ENCODE assay signal across 8 cellular contexts in genomic region chr7:152435384-152436278, GRCh38. TPM values are rescaled to one million over a fixed set of nuclear protein-coding genes. Genes with fewer than 3 reads are reported as not detected.
DNase-seq lines count a peak whose midpoint lies in the region; ATAC-seq and TF ChIP-seq lines count a peak whose summit lies in the region.

Gene KMT2C (minus strand): TSS chr7:152436003. CDS start chr7:152435786, 217 bp downstream.

- no peaks in the 10 kb centered on the region for H3K9me3 ChIP-seq in Panc1 (ENCODE audit: control insufficient read depth, insufficient read depth, low read depth, low read length)
- no peaks in the 10 kb centered on the region for H3K9me3 ChIP-seq in gastroesophageal sphincter
- H3K9me3 ChIP-seq in neuronal stem cell (replicated peaks in 1 of 2; ENCODE audit: control insufficient read depth in 2 of 2, insufficient read depth in 1 of 2, low read depth in 1 of 2, low read length in 2 of 2): no peaks in the 10 kb centered on the region
- H3K9me3 ChIP-seq in thoracic aorta: no peaks in the 10 kb centered on the region

- H2BK5ac ChIP-seq in neuronal stem cell (ENCODE audit: low read length): peak within 1 kb of the TSS; percentile 75

- peak within 1 kb of the TSS; percentile 85 for H3K23ac ChIP-seq in neuronal stem cell (ENCODE audit: low read depth, low read length, poor library complexity)

- H3K4me1 ChIP-seq in Panc1 (ENCODE audit: control insufficient read depth, insufficient read depth, low read length) (peaks cover 8% of the 10 kb centered on the region), gastroesophageal sphincter (peaks cover 0 to 39% (median 7%) of the 10 kb centered on the region in 3 donors), neuronal stem cell (ENCODE audit: control insufficient read depth in 2 of 2, insufficient read depth in 1 of 2, low read depth in 1 of 2, low read length in 2 of 2) (peaks cover 0 to 4% of the 10 kb centered on the region in 2 donors), thoracic aorta (ENCODE audit: control insufficient read depth in 1 of 2, low read depth in 2 of 2) (peaks cover 14 to 36% of the 10 kb centered on the region in 2 donors)

- no peak within 1 kb of the TSS for H2BK120ac ChIP-seq in neuronal stem cell (ENCODE audit: low read depth, low read length)

- H3K79me1 ChIP-seq in neuronal stem cell (ENCODE audit: low read depth, low read length): no peaks in the 10 kb centered on the region

- H3K36me3 ChIP-seq in Panc1 (ENCODE audit: control insufficient read depth, insufficient read depth, low read length) (no peaks in the 10 kb centered on the region), gastroesophageal sphincter (no peaks in the 10 kb centered on the region), neuronal stem cell (replicated peaks in 1 of 2; ENCODE audit: control insufficient read depth in 2 of 2, insufficient read depth in 2 of 2, low read length in 2 of 2) (no peaks in the 10 kb centered on the region), thoracic aorta (no peaks in the 10 kb centered on the region)

- intact Hi-C loops in Panc1 (cut with micrococcal nuclease; ENCODE audit: unreplicated experiment): loop anchor here (10.0 kb wide), 1 partner anchor 91 kb away; no protein-coding TSS in a partner anchor

- H2BK12ac ChIP-seq in neuronal stem cell (ENCODE audit: low read length): no peak within 1 kb of the TSS

- H2BK15ac ChIP-seq in neuronal stem cell (ENCODE audit: low read length): no peak within 1 kb of the TSS

- H3K18ac ChIP-seq in neuronal stem cell (ENCODE audit: low read length): peak within 1 kb of the TSS; percentile 92

- TF ChIP-seq POLR2A in gastroesophageal sphincter (IDR thresholded peaks at IDR 0.05): peak; percentile 49 to 51

- H4K8ac ChIP-seq in neuronal stem cell (ENCODE audit: low read depth, low read length): no peak within 1 kb of the TSS

- in situ Hi-C loops in GM13977 (cut with MboI; ENCODE audit: low pct_unique_long_range_greater_than_20kb, low sequenced_read_pairs, unreplicated experiment) (no loop called here), Panc1 (cut with HindIII; ENCODE audit: low pct_unique_long_range_greater_than_20kb, low sequenced_read_pairs) (no loop called here)

- DNase-seq in GM13977 (ENCODE audit: low spot score) (peak; percentile 81), Panc1 (ENCODE audit: low read depth, low spot score) (no peak), activated gamma-delta T cell treated with Interleukin-2 at 50 U/mL for 16 hours (peak; percentile 37), neuronal stem cell (ENCODE audit: low spot score) (peak; percentile 61), thoracic aorta (ENCODE audit: low spot score) (no peak)

- H3K27me3 ChIP-seq in Panc1 (ENCODE audit: control insufficient read depth, insufficient read depth, low read length) (no peaks in the 10 kb centered on the region), gastroesophageal sphincter (no peaks in the 10 kb centered on the region), neuronal stem cell (ENCODE audit: control insufficient read depth in 3 of 3, insufficient read depth in 3 of 3, low read depth in 1 of 3, low read length in 3 of 3) (no peaks in the 10 kb centered on the region), thoracic aorta (replicated peaks; ENCODE audit: insufficient read depth) (no peaks in the 10 kb centered on the region)

- H4K91ac ChIP-seq in neuronal stem cell (ENCODE audit: low read depth, low read length, poor library complexity): no peak within 1 kb of the TSS

- no TSS peak for BruUV-seq in Panc1 (replicated peaks; lab: Mats Ljungman, UMichigan)

- peak within 1 kb of the TSS; percentile 81 for H3K9ac ChIP-seq in neuronal stem cell (ENCODE audit: low read depth, low read length, poor library complexity)

- TF ChIP-seq CTCF in GM13977 (IDR thresholded peaks at IDR 0.05; ENCODE audit: extremely low read depth, insufficient read depth, missing control alignments): no peak
- no peak for TF ChIP-seq CTCF in Panc1 (IDR thresholded peaks at IDR 0.05)
- no peak for TF ChIP-seq CTCF in gastroesophageal sphincter (IDR thresholded peaks at IDR 0.05)
- no peak for TF ChIP-seq CTCF in thoracic aorta (IDR thresholded peaks at IDR 0.05)

- no peak within 1 kb of the TSS for H3K14ac ChIP-seq in neuronal stem cell (ENCODE audit: low read length)

- no peak for TF ChIP-seq EP300 in gastroesophageal sphincter (IDR thresholded peaks at IDR 0.05)

- peak within 1 kb of the TSS; percentile 94 for H2AFZ ChIP-seq in neuronal stem cell (ENCODE audit: low read length)

- H3K4me3 ChIP-seq in Panc1 (ENCODE audit: low read depth in 2 of 2, low read length in 2 of 2) (peak within 1 kb of the TSS; percentile 67 to 69), gastroesophageal sphincter (peak within 1 kb of the TSS; percentile 93 to 98), neuronal stem cell (ENCODE audit: low read length in 2 of 2) (peak within 1 kb of the TSS; percentile 65 to 88), thoracic aorta (peak within 1 kb of the TSS; percentile 98)

- CTCF ChIA-PET in Panc1 (lab: Charles Lee): no interaction called here

- POLR2A ChIA-PET in Panc1 (lab: Charles Lee): no interaction called here

- no peak within 1 kb of the TSS for H3K4ac ChIP-seq in neuronal stem cell (ENCODE audit: low read length)

- no peak within 1 kb of the TSS for H2AK5ac ChIP-seq in neuronal stem cell (ENCODE audit: low read depth, low read length)

- WGBS in gastroesophageal sphincter (ENCODE audit: low coverage in 1 of 2), 2 donors: no CpG with 5 or more reads among the region's 136 CpGs
- no CpG with 5 or more reads among the region's 136 CpGs for WGBS in neuronal stem cell (ENCODE audit: extremely low coverage in 2 of 2, insufficient read length in 2 of 2, insufficient replicate concordance in 1 of 2), 2 donors

- H3K4me2 ChIP-seq in neuronal stem cell (ENCODE audit: insufficient read depth, low read length, poor library complexity, severe bottlenecking): peak within 1 kb of the TSS; percentile 67

- H3K27ac ChIP-seq in Panc1 (ENCODE audit: low read length) (peak within 1 kb of the TSS; percentile 90), gastroesophageal sphincter (peak within 1 kb of the TSS; percentile 99 to 100 (median 99)), neuronal stem cell (replicated peaks; ENCODE audit: low read length) (peak within 1 kb of the TSS; percentile 90), thoracic aorta (peak within 1 kb of the TSS; percentile 97)

- peak; percentile 22 for ATAC-seq in HG02943 (IDR thresholded peaks at IDR 0.05; ENCODE audit: low read depth, unreplicated experiment)
- peak; percentile 64 for ATAC-seq in Panc1
- ATAC-seq in gastroesophageal sphincter: peak; percentile 43
- peak; percentile 36 for ATAC-seq in thoracic aorta (ENCODE audit: insufficient number of reproducible peaks, low FRiP score, low read depth)
- no peak for ATAC-seq in HG02763 (IDR thresholded peaks at IDR 0.05; ENCODE audit: unreplicated experiment)

RNA-seq across cellular contexts. Expression of gene KMT2C, which starts in this region (rescaled TPM):
- total RNA-seq in Panc1 (2021; ENCODE audit: unreplicated experiment) (42.5 TPM), gastroesophageal sphincter (10 to 100 TPM; 63.0 to 84.8 (median 75.5) TPM), thoracic aorta (100 to 1,000 TPM in 1 of 2 donors, 10 to 100 TPM in 1; 70.0 to 110 TPM)
- 13.3 TPM for polyA plus RNA-seq in Panc1 (2012; ENCODE audit: insufficient read length)
- polyA plus RNA-seq in neuronal stem cell (2013, experiment 1 of 2): 6.7 TPM
- polyA plus RNA-seq in neuronal stem cell (2013, experiment 2 of 2): 7.8 TPM

Comparison
In these comparisons a context has a peak if more than half of its experiments do, and no peak if none do; other contexts are left out.
1. DNase-seq: peak in GM13977 (single experiment), activated gamma-delta T cell treated with Interleukin-2 at 50 U/mL for 16 hours (single experiment) and neuronal stem cell (single experiment); none in Panc1 (single experiment) and thoracic aorta (single experiment).
2. Peak in every context shown above with its lines, with median percentiles within 50 percentile points of each other: H3K27ac ChIP-seq and H3K4me3 ChIP-seq.